In the genomic region with DNA sequence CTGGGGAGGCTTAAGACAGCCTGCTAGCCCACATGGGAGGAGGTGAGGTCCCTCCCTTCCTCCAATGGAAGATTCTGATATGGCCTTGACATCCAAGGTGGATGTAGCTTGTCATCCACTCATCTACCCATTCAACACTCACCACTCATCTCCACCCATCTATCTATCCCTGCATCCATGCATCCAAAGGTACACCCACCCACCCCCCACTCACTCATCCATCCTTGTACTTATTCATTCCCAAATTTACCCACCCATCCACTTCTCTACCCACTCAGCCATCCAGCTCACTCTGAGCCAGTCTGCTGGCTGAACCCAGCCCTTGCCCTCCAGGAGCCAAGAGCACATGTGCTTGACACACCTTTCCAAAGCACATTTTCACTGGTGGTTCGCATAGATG, we compare ENCODE assay signal across 32 cellular contexts.
"Had no signal": no experiment of that assay in that cellular context is flagged by ENCODE, and none has a peak within 500 bp of the region (broad histone marks: within the 10 kb centered on the region; RNA-seq: fewer than 3 reads in every experiment).

No MANE protein-coding gene starts in this region.

- H3K4me3 Mint-ChIP-seq: activated B cell treated with CpG ODN at 0.5 μM for 24 hours; activated CD8-positive, alpha-beta memory T cell treated with anti-CD3 and anti-CD28 coated beads, Interleukin-2, amount 10 ng/mL, durations not matched to agents 7 days and 5 days; activated CD8-positive, alpha-beta T cell treated with anti-CD3 and anti-CD28 coated beads, Interleukin-2, amount 10 ng/mL, durations not matched to agents 7 days and 5 days; activated naive CD4-positive, alpha-beta T cell treated with anti-CD3 and anti-CD28 coated beads, Interleukin-2, amount 10 ng/mL, durations not matched to agents 7 days and 5 days; activated naive CD8-positive, alpha-beta T cell treated with anti-CD3 and anti-CD28 coated beads, Interleukin-2, amount 10 ng/mL, durations not matched to agents 7 days and 5 days; effector memory CD8-positive, alpha-beta T cell; T-helper 17 cell; T-helper 2 cell treated with Interferon-gamma antibody and Interleukin-4, amounts not matched to agents 5 μg/mL and 100 μg/mL, for 36 hours had no signal

- H3K27ac ChIP-seq: brain microvascular endothelial cell, esophagus muscularis mucosa, foreskin keratinocyte, gastrocnemius medialis, heart left ventricle, WERI-Rb-1 had no signal

- ATAC-seq: activated CD4-positive, CD25-positive, alpha-beta regulatory T cell treated with anti-CD3 and anti-CD28 coated beads, Interleukin-2, amount 50 U/mL, for 24 hours; activated CD8-positive, alpha-beta memory T cell treated with anti-CD3 and anti-CD28 coated beads, Interleukin-2, amount 10 ng/mL, durations not matched to agents 7 days and 5 days; activated CD8-positive, alpha-beta T cell treated with anti-CD3 and anti-CD28 coated beads, Interleukin-2, amount 10 ng/mL, durations not matched to agents 7 days and 5 days; activated naive CD4-positive, alpha-beta T cell treated with anti-CD3 and anti-CD28 coated beads, Interleukin-2, amount 50 U/mL, for 72 hours; effector memory CD8-positive, alpha-beta T cell; foreskin keratinocyte; gastrocnemius medialis; heart left ventricle; T-helper 17 cell had no signal

- DNase-seq: activated B cell treated with CpG ODN at 0.5 μM for 24 hours; activated CD4-positive, alpha-beta T cell treated with anti-CD3 and anti-CD28 coated beads for 48 hours; activated CD4-positive, alpha-beta T cell treated with anti-CD3 and anti-CD28 coated beads, Interleukin-2, amount 50 U/mL, for 1 hour; activated CD4-positive, alpha-beta T cell treated with anti-CD3 and anti-CD28 coated beads, Interleukin-2, amount 50 U/mL, for 48 hours; activated CD8-positive, alpha-beta memory T cell treated with anti-CD3 and anti-CD28 coated beads, Interleukin-2, amount 10 ng/mL, durations not matched to agents 7 days and 5 days; activated CD8-positive, alpha-beta memory T cell treated with anti-CD3 and anti-CD28 coated beads, Interleukin-2, amount 50 U/mL, for 4 hours; activated CD8-positive, alpha-beta T cell treated with anti-CD3 and anti-CD28 coated beads, Interleukin-2, amount 10 ng/mL, durations not matched to agents 7 days and 5 days; activated gamma-delta T cell; activated naive CD4-positive, alpha-beta T cell; activated naive CD4-positive, alpha-beta T cell treated with anti-CD3 and anti-CD28 coated beads, Interleukin-2, amount 10 ng/mL, durations not matched to agents 7 days and 5 days; activated naive CD8-positive, alpha-beta T cell treated with anti-CD3 and anti-CD28 coated beads, Interleukin-2, amount 10 ng/mL, durations not matched to agents 7 days and 5 days; activated T-cell treated with anti-CD3 and anti-CD28 coated beads, Interleukin-2, amount 50 U/mL, for 1 hour; activated T-cell treated with anti-CD3 and anti-CD28 coated beads, Interleukin-2, amount 50 U/mL, for 48 hours; anterior cingulate cortex; brain microvascular endothelial cell; caudate nucleus; cortex of kidney; dermis blood vessel endothelial cell; effector CD4-positive, alpha-beta T cell; effector memory CD8-positive, alpha-beta T cell; erythroblast; foreskin keratinocyte; gastrocnemius medialis; glutamatergic neuron; heart left ventricle; T-helper 17 cell; T1000; WERI-Rb-1 had no signal

- H3K36me3 Mint-ChIP-seq: activated CD8-positive, alpha-beta memory T cell treated with anti-CD3 and anti-CD28 coated beads, Interleukin-2, amount 10 ng/mL, durations not matched to agents 7 days and 5 days; activated naive CD4-positive, alpha-beta T cell treated with anti-CD3 and anti-CD28 coated beads, Interleukin-2, amount 10 ng/mL, durations not matched to agents 7 days and 5 days; activated naive CD4-positive, alpha-beta T cell treated with anti-CD3 and anti-CD28 coated beads, Interleukin-2, amount 50 U/mL, for 72 hours; activated naive CD8-positive, alpha-beta T cell treated with anti-CD3 and anti-CD28 coated beads, Interleukin-2, amount 10 ng/mL, durations not matched to agents 7 days and 5 days had no signal

- H3K27me3 Mint-ChIP-seq: activated B cell treated with CpG ODN at 0.5 μM for 24 hours; activated CD8-positive, alpha-beta memory T cell treated with anti-CD3 and anti-CD28 coated beads, Interleukin-2, amount 10 ng/mL, durations not matched to agents 7 days and 5 days; effector memory CD8-positive, alpha-beta T cell; T-helper 17 cell had no signal

- H3K27ac Mint-ChIP-seq: activated B cell treated with CpG ODN at 0.5 μM for 24 hours; activated CD8-positive, alpha-beta memory T cell treated with anti-CD3 and anti-CD28 coated beads, Interleukin-2, amount 10 ng/mL, durations not matched to agents 7 days and 5 days; activated CD8-positive, alpha-beta T cell treated with anti-CD3 and anti-CD28 coated beads, Interleukin-2, amount 10 ng/mL, durations not matched to agents 7 days and 5 days; activated naive CD4-positive, alpha-beta T cell treated with anti-CD3 and anti-CD28 coated beads, Interleukin-2, amount 10 ng/mL, durations not matched to agents 7 days and 5 days; activated naive CD4-positive, alpha-beta T cell treated with anti-CD3 and anti-CD28 coated beads, Interleukin-2, amount 50 U/mL, for 72 hours; effector memory CD8-positive, alpha-beta T cell; T-helper 17 cell; T-helper 2 cell treated with Interferon-gamma antibody and Interleukin-4, amounts not matched to agents 5 μg/mL and 100 μg/mL, for 36 hours had no signal

- H3K9me3 Mint-ChIP-seq: activated B cell treated with CpG ODN at 0.5 μM for 24 hours; effector memory CD8-positive, alpha-beta T cell; T-helper 2 cell treated with Interferon-gamma antibody and Interleukin-4, amounts not matched to agents 5 μg/mL and 100 μg/mL, for 36 hours had no signal

- H3K36me3 ChIP-seq: brain microvascular endothelial cell, esophagus muscularis mucosa, gastrocnemius medialis, heart left ventricle, WERI-Rb-1 had no signal

- H3K4me1 ChIP-seq: esophagus muscularis mucosa, foreskin keratinocyte, gastrocnemius medialis, heart left ventricle had no signal

- H3K27me3 ChIP-seq: esophagus muscularis mucosa, gastrocnemius medialis had no signal

- H3K9me3 ChIP-seq: esophagus muscularis mucosa, gastrocnemius medialis, heart left ventricle had no signal

- H3K4me3 ChIP-seq: esophagus muscularis mucosa, gastrocnemius medialis, heart left ventricle had no signal

- H3K4me1 Mint-ChIP-seq: activated B cell treated with CpG ODN at 0.5 μM for 24 hours; activated CD8-positive, alpha-beta memory T cell treated with anti-CD3 and anti-CD28 coated beads, Interleukin-2, amount 10 ng/mL, durations not matched to agents 7 days and 5 days; activated naive CD4-positive, alpha-beta T cell treated with anti-CD3 and anti-CD28 coated beads, Interleukin-2, amount 10 ng/mL, durations not matched to agents 7 days and 5 days; activated naive CD8-positive, alpha-beta T cell treated with anti-CD3 and anti-CD28 coated beads, Interleukin-2, amount 10 ng/mL, durations not matched to agents 7 days and 5 days; T-helper 17 cell had no signal
